In genomic region chr5:154191467-154192261, GRCh38 we compare ENCODE assay signal across 8 cellular contexts. TPM values are rescaled to one million over a fixed set of nuclear protein-coding genes. Genes with fewer than 3 reads are reported as not detected.
DNase-seq lines count a peak whose midpoint lies in the region; ATAC-seq and TF ChIP-seq lines count a peak whose summit lies in the region.

No MANE protein-coding gene starts in this region.

- H3K9ac ChIP-seq in NT2/D1 (ENCODE audit: insufficient read length, low read depth), result peak overlapping the region; percentile 36

- CTCF ChIA-PET in CD4-positive, alpha-beta memory T cell (lab: Charles Lee; ENCODE audit: partially characterized antibody), result interaction anchor here (1.5 to 6.8 kb wide), 7 partner anchors 8 to 213 kb away, joined by 3 to 61 read pairs (median 15); no protein-coding TSS in a partner anchor

- H3K9me3 ChIP-seq in CD4-positive, alpha-beta memory T cell (ENCODE audit: control insufficient read depth in 1 of 2, low read length in 2 of 2), result no peaks in the 10 kb centered on the region
- no peaks in the 10 kb centered on the region for H3K9me3 ChIP-seq in NT2/D1 (ENCODE audit: insufficient read depth, low read length)

- H3K4me1 Mint-ChIP-seq in CD4-positive, alpha-beta memory T cell, result peaks cover 36 to 68% (median 51%) of the 10 kb centered on the region in 4 donors
- peaks cover 48 to 55% (median 49%) of the 10 kb centered on the region in 3 donors for H3K4me1 Mint-ChIP-seq in naive B cell

- intact Hi-C loops in CD4-positive, alpha-beta memory T cell (cut with micrococcal nuclease), result loop anchor here (2.0 to 5.0 kb wide), 2 partner anchors 253 to 566 kb away; partner anchors contain the start of genes LARP1 and SAP30L

- POLR2A ChIA-PET in CD4-positive, alpha-beta memory T cell (lab: Charles Lee; ENCODE audit: partially characterized antibody), result interaction anchor here (1.1 to 7.3 kb wide), 11 partner anchors 10 to 566 kb away, joined by 3 to 105 read pairs (median 11); partner anchors contain the start of genes FAM114A2 and MFAP3

- peaks cover 7 to 18% of the 10 kb centered on the region in 2 donors for H3K36me3 Mint-ChIP-seq in CD4-positive, alpha-beta memory T cell
- H3K36me3 Mint-ChIP-seq in naive B cell, result no peaks in the 10 kb centered on the region

- H3K27me3 Mint-ChIP-seq in CD4-positive, alpha-beta memory T cell, result no peaks in the 10 kb centered on the region
- H3K27me3 Mint-ChIP-seq in naive B cell, result no peaks in the 10 kb centered on the region

- peak overlapping the region; percentile 82 to 98 (median 93) for H3K27ac Mint-ChIP-seq in CD4-positive, alpha-beta memory T cell
- H3K27ac Mint-ChIP-seq in naive B cell, result peak overlapping the region in 5 of 6 donors; percentile 7 to 93 (median 91)

- peak overlapping the region; percentile 90 to 97 (median 95) for H3K4me3 Mint-ChIP-seq in CD4-positive, alpha-beta memory T cell
- H3K4me3 Mint-ChIP-seq in naive B cell, result peak overlapping the region; percentile 93 to 96 (median 94)

- H3K36me3 ChIP-seq in CD4-positive, alpha-beta memory T cell (ENCODE audit: insufficient read depth, low read length), result no peaks in the 10 kb centered on the region
- H3K36me3 ChIP-seq in NT2/D1 (ENCODE audit: insufficient read depth, insufficient read length, low read length), result no peaks in the 10 kb centered on the region

- peak in 4 of 5 donors; percentile 19 to 52 (median 32) for DNase-seq in CD4-positive, alpha-beta memory T cell
- DNase-seq in NT2/D1 (ENCODE audit: low read depth, low spot score), result no peak
- peak; percentile 62 for DNase-seq in choroid plexus epithelial cell (ENCODE audit: low read depth)
- no peak for DNase-seq in naive B cell
- DNase-seq in DMS79 (lab: John Stamatoyannopoulos, UW), result no peak

- H3K27ac ChIP-seq in CD4-positive, alpha-beta memory T cell (ENCODE audit: low read depth, low read length), result peak overlapping the region; percentile 64

- H3K4me1 ChIP-seq in CD4-positive, alpha-beta memory T cell (ENCODE audit: insufficient read depth, low read length), result peaks cover 41% of the 10 kb centered on the region
- peaks cover 10% of the 10 kb centered on the region for H3K4me1 ChIP-seq in NT2/D1 (ENCODE audit: insufficient read depth, insufficient read length)

- peak; percentile 37 for TF ChIP-seq CTCF in choroid plexus epithelial cell (conservative IDR thresholded peaks at IDR 0.05; ENCODE audit: low read depth, low read length)

- peak overlapping the region in 1 of 2 donors; percentile 76 for H3K4me3 ChIP-seq in CD4-positive, alpha-beta memory T cell (ENCODE audit: low read length in 2 of 2)
- H3K4me3 ChIP-seq in NT2/D1 (ENCODE audit: insufficient read length, low read depth) (no peak overlapping the region), choroid plexus epithelial cell (ENCODE audit: low read depth, low read length) (peak overlapping the region; percentile 88)

- peaks cover 0 to 2% (median 0%) of the 10 kb centered on the region in 8 donors for H3K9me3 Mint-ChIP-seq in CD4-positive, alpha-beta memory T cell
- H3K9me3 Mint-ChIP-seq in naive B cell, result no peaks in the 10 kb centered on the region

- H3K27me3 ChIP-seq in CD4-positive, alpha-beta memory T cell (ENCODE audit: insufficient read depth, low read length), result no peaks in the 10 kb centered on the region
- peaks cover 28% of the 10 kb centered on the region for H3K27me3 ChIP-seq in NT2/D1 (ENCODE audit: insufficient read depth, insufficient read length)

- ATAC-seq in naive B cell (ENCODE audit: low read depth in 2 of 2) (no peak), HG03520 (IDR thresholded peaks at IDR 0.05; ENCODE audit: unreplicated experiment) (no peak), GM21526 (IDR thresholded peaks at IDR 0.05; ENCODE audit: low FRiP score, unreplicated experiment) (no peak)
- ATAC-seq in activated CD4-positive, CD25-positive, alpha-beta regulatory T cell treated with anti-CD3 and anti-CD28 coated beads, Interleukin-2, amount 50 U/mL, for 24 hours, result no peak

RNA-seq across cellular contexts. Expression of gene GALNT10, which starts 1.1 kb away (rescaled TPM):
- 10 to 100 TPM; 32.8 to 35.7 TPM for total RNA-seq in CD4-positive, alpha-beta memory T cell
- 10 to 100 TPM in 1 of 2 donors, 1 to 10 TPM in 1; 9.6 to 20.7 TPM for polyA plus RNA-seq in CD4-positive, alpha-beta memory T cell
- 10 to 100 TPM; 13.6 to 29.3 (median 19.7) TPM for polyA plus RNA-seq in naive B cell (ENCODE audit: low read depth in 6 of 6)

Comparison
In these comparisons a context has a peak if more than half of its experiments do, and no peak if none do; other contexts are left out.
1. DNase-seq: peak in CD4-positive, alpha-beta memory T cell (4 of 5) and choroid plexus epithelial cell (single experiment); none in NT2/D1 (single experiment), naive B cell (single experiment) and DMS79 (single experiment).